Comparison of ENCODE assay signal across 1 cellular context in the genomic region with DNA sequence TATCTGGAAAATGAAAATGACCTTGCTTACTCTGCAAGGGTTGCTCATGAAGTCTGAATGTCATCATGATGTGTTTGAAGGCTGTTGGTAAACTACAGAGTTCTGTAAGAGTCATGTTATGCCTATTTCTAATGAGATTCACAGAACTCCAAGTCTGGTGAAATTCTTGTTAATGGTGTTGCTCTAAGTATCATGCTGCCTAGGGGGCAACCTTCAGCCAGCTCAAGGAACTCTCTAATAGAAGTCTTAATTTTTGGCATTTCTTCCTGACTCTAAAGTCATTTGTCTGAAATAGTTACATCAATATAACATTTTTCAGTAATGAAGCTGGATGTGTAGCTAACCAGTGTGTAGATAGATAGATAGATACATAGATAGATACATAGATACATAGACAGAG.
TF ChIP-seq lines count a peak whose summit lies in the region.

No MANE protein-coding gene starts in this region.

TF ChIP-seq in A549, 52 proteins besides CTCF, POLR2A, EP300 and RAD21 (continued from another document):
- TF ChIP-seq, protein P1, sequence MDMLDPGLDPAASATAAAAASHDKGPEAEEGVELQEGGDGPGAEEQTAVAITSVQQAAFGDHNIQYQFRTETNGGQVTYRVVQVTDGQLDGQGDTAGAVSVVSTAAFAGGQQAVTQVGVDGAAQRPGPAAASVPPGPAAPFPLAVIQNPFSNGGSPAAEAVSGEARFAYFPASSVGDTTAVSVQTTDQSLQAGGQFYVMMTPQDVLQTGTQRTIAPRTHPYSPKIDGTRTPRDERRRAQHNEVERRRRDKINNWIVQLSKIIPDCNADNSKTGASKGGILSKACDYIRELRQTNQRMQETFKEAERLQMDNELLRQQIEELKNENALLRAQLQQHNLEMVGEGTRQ (IDR thresholded peaks at IDR 0.05) = no peak
TF ChIP-seq in A549: peak in this region for 0.
